ENCODE assay signal across 2 cellular contexts in the genomic region with DNA sequence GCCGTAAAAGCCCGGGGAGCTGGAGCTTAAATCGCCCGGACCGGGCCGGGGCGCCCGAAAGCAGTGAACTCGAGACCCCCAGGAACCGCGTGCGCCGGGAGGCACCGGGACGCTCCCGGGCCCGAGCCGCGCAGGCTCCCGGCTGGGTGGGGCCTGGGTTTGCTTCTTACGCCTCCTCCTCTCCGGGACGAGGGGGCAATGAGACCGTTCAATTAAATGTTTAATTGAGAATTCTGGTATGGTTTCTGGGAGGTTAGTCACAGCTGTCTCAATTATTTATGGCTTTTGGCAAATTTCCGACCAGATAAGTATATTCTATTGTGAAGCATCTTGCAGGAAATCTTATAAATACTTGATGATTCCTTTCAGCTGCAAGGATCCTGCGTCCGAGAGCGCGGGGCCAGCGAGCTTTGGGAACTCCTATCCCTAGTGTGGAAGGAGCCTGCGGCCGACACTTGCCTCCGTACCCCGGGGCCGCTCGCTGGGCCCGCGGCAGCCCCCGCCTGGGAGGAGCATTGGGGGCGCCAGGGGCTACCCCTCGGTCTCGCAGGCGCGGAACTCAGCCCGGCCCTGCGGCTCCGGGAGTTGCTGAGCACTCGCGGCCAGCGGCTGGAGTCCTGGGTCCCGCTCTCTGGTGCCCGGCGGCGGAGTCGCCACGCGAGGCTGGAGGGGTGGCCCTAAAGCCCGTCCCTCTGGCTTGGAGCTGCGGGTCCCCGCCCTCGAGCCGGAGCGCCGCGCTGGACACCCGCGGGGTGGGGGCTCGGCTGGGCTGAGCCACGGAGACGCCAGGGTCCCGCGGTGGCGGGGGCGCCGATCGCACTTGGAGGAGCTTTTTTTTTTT.
TF ChIP-seq lines count a peak whose summit lies in the region.

No MANE protein-coding gene starts in this region.

TF ChIP-seq in K562, 482 proteins besides CTCF, POLR2A, EP300 and RAD21:
- TF ChIP-seq RBFOX2 (IDR thresholded peaks at IDR 0.05; ENCODE audit: low read depth, low read length) (0 out of 2 replicates have a peak, but pooled peaks have one; percentile 3), CCAR2 (IDR thresholded peaks at IDR 0.05; ENCODE audit: low read depth, low read length) (no peak), POLR2G (IDR thresholded peaks at IDR 0.05; ENCODE audit: low read depth, low read length) (peak; percentile 16), HNRNPK (IDR thresholded peaks at IDR 0.05; ENCODE audit: low read depth, low read length, poor library complexity, severe bottlenecking) (no peak), ZNF175 (CRISPR knock-in tag; IDR thresholded peaks at IDR 0.05; ENCODE audit: low read depth) (no peak), ZNF408 (CRISPR knock-in tag; IDR thresholded peaks at IDR 0.05; ENCODE audit: low read depth) (no peak), MTA1 (IDR thresholded peaks at IDR 0.05; ENCODE audit: borderline replicate concordance) (no peak), HOXB6 (CRISPR knock-in tag; IDR thresholded peaks at IDR 0.05; ENCODE audit: borderline replicate concordance) (no peak), ZZZ3 (IDR thresholded peaks at IDR 0.05) (no peak), KDM2B (CRISPR knock-in tag; IDR thresholded peaks at IDR 0.05) (no peak)
- TF ChIP-seq, protein P1, sequence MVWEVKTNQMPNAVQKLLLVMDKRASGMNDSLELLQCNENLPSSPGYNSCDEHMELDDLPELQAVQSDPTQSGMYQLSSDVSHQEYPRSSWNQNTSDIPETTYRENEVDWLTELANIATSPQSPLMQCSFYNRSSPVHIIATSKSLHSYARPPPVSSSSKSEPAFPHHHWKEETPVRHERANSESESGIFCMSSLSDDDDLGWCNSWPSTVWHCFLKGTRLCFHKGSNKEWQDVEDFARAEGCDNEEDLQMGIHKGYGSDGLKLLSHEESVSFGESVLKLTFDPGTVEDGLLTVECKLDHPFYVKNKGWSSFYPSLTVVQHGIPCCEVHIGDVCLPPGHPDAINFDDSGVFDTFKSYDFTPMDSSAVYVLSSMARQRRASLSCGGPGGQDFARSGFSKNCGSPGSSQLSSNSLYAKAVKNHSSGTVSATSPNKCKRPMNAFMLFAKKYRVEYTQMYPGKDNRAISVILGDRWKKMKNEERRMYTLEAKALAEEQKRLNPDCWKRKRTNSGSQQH (CRISPR knock-in tag; IDR thresholded peaks at IDR 0.05) = no peak
- TF ChIP-seq, protein P2, sequence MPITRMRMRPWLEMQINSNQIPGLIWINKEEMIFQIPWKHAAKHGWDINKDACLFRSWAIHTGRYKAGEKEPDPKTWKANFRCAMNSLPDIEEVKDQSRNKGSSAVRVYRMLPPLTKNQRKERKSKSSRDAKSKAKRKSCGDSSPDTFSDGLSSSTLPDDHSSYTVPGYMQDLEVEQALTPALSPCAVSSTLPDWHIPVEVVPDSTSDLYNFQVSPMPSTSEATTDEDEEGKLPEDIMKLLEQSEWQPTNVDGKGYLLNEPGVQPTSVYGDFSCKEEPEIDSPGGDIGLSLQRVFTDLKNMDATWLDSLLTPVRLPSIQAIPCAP (CRISPR knock-in tag; IDR thresholded peaks at IDR 0.05; ENCODE audit: borderline replicate concordance) = no peak

TF ChIP-seq in HepG2, 621 proteins besides CTCF, POLR2A, EP300 and RAD21:
- TF ChIP-seq, protein P3, sequence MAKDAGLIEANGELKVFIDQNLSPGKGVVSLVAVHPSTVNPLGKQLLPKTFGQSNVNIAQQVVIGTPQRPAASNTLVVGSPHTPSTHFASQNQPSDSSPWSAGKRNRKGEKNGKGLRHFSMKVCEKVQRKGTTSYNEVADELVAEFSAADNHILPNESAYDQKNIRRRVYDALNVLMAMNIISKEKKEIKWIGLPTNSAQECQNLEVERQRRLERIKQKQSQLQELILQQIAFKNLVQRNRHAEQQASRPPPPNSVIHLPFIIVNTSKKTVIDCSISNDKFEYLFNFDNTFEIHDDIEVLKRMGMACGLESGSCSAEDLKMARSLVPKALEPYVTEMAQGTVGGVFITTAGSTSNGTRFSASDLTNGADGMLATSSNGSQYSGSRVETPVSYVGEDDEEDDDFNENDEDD (CRISPR knock-in tag; IDR thresholded peaks at IDR 0.05; ENCODE audit: borderline replicate concordance) = 0 out of 2 replicates have a peak, but pooled peaks have one; percentile 17
- TF ChIP-seq ZNF101 (CRISPR knock-in tag; IDR thresholded peaks at IDR 0.05; ENCODE audit: borderline replicate concordance, low read depth) (0 out of 2 replicates have a peak, but pooled peaks have one; percentile 38), TMF1 (CRISPR knock-in tag; IDR thresholded peaks at IDR 0.05; ENCODE audit: low read depth) (0 out of 2 replicates have a peak, but pooled peaks have one; percentile 19), ISX (CRISPR knock-in tag; conservative IDR thresholded peaks at IDR 0.05) (no peak), ZBTB8A (CRISPR knock-in tag; IDR thresholded peaks at IDR 0.05; ENCODE audit: borderline replicate concordance, low read depth) (no peak), ZSCAN9 (CRISPR knock-in tag; IDR thresholded peaks at IDR 0.05; ENCODE audit: borderline replicate concordance) (no peak), STAG1 (CRISPR knock-in tag; IDR thresholded peaks at IDR 0.05) (0 out of 2 replicates have a peak, but pooled peaks have one; percentile 1), ZZZ3 (CRISPR knock-in tag; IDR thresholded peaks at IDR 0.05; ENCODE audit: borderline replicate concordance) (0 out of 2 replicates have a peak, but pooled peaks have one; percentile 35), MYC (CRISPR knock-in tag; IDR thresholded peaks at IDR 0.05; ENCODE audit: borderline replicate concordance) (0 out of 2 replicates have a peak, but pooled peaks have one; percentile 7), YEATS4 (CRISPR knock-in tag; IDR thresholded peaks at IDR 0.05; ENCODE audit: borderline replicate concordance) (0 out of 2 replicates have a peak, but pooled peaks have one; percentile 2), AGO2 (optimal IDR thresholded peaks at IDR 0.05; ENCODE audit: low read depth, low read length) (peak; percentile 6), ZFY (CRISPR knock-in tag; IDR thresholded peaks at IDR 0.05) (peak; percentile 51; the same call in 1 of the 2 replicates), RBM39 (IDR thresholded peaks at IDR 0.05; ENCODE audit: low read depth, low read length, poor library complexity, severe bottlenecking) (peak; percentile 45), ZNF343 (CRISPR knock-in tag; IDR thresholded peaks at IDR 0.05) (no peak), CBX5 (CRISPR knock-in tag; IDR thresholded peaks at IDR 0.05; ENCODE audit: borderline replicate concordance) (no peak), GABPB1 (CRISPR knock-in tag; IDR thresholded peaks at IDR 0.05) (0 out of 2 replicates have a peak, but pooled peaks have one; percentile 27)
- TF ChIP-seq, protein P4, sequence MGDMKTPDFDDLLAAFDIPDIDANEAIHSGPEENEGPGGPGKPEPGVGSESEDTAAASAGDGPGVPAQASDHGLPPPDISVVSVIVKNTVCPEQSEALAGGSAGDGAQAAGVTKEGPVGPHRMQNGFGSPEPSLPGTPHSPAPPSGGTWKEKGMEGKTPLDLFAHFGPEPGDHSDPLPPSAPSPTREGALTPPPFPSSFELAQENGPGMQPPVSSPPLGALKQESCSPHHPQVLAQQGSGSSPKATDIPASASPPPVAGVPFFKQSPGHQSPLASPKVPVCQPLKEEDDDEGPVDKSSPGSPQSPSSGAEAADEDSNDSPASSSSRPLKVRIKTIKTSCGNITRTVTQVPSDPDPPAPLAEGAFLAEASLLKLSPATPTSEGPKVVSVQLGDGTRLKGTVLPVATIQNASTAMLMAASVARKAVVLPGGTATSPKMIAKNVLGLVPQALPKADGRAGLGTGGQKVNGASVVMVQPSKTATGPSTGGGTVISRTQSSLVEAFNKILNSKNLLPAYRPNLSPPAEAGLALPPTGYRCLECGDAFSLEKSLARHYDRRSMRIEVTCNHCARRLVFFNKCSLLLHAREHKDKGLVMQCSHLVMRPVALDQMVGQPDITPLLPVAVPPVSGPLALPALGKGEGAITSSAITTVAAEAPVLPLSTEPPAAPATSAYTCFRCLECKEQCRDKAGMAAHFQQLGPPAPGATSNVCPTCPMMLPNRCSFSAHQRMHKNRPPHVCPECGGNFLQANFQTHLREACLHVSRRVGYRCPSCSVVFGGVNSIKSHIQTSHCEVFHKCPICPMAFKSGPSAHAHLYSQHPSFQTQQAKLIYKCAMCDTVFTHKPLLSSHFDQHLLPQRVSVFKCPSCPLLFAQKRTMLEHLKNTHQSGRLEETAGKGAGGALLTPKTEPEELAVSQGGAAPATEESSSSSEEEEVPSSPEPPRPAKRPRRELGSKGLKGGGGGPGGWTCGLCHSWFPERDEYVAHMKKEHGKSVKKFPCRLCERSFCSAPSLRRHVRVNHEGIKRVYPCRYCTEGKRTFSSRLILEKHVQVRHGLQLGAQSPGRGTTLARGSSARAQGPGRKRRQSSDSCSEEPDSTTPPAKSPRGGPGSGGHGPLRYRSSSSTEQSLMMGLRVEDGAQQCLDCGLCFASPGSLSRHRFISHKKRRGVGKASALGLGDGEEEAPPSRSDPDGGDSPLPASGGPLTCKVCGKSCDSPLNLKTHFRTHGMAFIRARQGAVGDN (CRISPR knock-in tag; IDR thresholded peaks at IDR 0.05) = peak; percentile 67; the same call in 1 of the 2 replicates
- TF ChIP-seq, protein P5, sequence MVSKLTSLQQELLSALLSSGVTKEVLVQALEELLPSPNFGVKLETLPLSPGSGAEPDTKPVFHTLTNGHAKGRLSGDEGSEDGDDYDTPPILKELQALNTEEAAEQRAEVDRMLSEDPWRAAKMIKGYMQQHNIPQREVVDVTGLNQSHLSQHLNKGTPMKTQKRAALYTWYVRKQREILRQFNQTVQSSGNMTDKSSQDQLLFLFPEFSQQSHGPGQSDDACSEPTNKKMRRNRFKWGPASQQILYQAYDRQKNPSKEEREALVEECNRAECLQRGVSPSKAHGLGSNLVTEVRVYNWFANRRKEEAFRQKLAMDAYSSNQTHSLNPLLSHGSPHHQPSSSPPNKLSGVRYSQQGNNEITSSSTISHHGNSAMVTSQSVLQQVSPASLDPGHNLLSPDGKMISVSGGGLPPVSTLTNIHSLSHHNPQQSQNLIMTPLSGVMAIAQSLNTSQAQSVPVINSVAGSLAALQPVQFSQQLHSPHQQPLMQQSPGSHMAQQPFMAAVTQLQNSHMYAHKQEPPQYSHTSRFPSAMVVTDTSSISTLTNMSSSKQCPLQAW (CRISPR knock-in tag; IDR thresholded peaks at IDR 0.05) = 0 out of 2 replicates have a peak, but pooled peaks have one; percentile 1
- TF ChIP-seq, protein P6, sequence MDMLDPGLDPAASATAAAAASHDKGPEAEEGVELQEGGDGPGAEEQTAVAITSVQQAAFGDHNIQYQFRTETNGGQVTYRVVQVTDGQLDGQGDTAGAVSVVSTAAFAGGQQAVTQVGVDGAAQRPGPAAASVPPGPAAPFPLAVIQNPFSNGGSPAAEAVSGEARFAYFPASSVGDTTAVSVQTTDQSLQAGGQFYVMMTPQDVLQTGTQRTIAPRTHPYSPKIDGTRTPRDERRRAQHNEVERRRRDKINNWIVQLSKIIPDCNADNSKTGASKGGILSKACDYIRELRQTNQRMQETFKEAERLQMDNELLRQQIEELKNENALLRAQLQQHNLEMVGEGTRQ (IDR thresholded peaks at IDR 0.05; ENCODE audit: low read depth, low read length) = no peak
- TF ChIP-seq, protein P6 (CRISPR knock-in tag; IDR thresholded peaks at IDR 0.05; ENCODE audit: borderline replicate concordance) = 0 out of 2 replicates have a peak, but pooled peaks have one; percentile 31
- TF ChIP-seq, protein P7, sequence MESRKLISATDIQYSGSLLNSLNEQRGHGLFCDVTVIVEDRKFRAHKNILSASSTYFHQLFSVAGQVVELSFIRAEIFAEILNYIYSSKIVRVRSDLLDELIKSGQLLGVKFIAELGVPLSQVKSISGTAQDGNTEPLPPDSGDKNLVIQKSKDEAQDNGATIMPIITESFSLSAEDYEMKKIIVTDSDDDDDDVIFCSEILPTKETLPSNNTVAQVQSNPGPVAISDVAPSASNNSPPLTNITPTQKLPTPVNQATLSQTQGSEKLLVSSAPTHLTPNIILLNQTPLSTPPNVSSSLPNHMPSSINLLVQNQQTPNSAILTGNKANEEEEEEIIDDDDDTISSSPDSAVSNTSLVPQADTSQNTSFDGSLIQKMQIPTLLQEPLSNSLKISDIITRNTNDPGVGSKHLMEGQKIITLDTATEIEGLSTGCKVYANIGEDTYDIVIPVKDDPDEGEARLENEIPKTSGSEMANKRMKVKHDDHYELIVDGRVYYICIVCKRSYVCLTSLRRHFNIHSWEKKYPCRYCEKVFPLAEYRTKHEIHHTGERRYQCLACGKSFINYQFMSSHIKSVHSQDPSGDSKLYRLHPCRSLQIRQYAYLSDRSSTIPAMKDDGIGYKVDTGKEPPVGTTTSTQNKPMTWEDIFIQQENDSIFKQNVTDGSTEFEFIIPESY (CRISPR knock-in tag; IDR thresholded peaks at IDR 0.05) = peak; percentile 25; the same call in 1 of the 2 replicates
